Comparison of ENCODE assay signal across 1 cellular context in genomic region chr19:45643024-45643926, GRCh38.
TF ChIP-seq lines count a peak whose summit lies in the region.

No MANE protein-coding gene starts in this region.

TF ChIP-seq in HCT116, 20 proteins besides CTCF, POLR2A, EP300 and RAD21 (continued from another document):
- TF ChIP-seq REST (IDR thresholded peaks at IDR 0.05; ENCODE audit: low read depth), result no peak
